Comparison of ENCODE assay signal across 13 cellular contexts in the genomic region with DNA sequence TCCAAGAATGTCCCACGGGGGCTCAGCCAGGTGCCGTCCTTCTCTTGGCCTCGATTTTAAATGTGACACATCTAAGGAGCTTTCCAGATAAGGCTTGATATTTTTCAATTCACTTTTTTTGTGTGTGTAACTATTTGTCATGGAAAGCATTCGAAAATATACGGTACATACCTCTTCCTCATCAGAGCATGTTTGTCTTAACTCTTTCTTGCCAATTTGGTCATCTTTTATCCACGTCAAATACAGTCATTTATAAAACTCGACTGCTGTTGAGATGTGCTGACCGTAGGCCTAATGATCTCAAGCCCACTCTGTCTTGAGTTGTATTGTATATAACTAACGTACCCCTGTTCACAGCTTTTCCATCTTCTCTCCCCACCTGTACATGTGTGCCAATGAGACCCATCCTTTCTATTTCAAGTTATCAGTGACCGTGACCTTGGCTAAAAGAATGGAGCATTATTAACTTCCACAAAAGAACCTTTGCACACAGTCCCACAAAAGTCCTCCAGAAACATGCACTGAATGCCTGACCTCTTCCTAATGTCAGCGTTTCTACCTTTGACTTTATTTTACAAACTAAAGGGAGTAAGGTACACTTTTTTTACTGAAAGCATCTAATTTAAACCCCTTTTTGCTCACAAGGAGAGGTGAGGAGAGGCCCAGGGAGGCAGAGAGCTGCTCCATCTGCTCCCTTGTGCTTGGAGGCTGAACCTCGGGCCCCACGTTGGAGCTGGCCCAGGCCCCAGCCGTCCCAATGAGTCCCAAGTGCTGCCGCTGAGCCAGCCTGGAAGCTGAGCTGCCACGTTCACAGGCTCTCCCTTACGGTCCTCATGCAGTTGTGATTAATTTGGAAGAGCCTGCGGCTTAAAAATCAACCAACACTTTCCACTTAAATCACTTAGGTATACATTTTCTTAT.
DNase-seq lines count a peak whose midpoint lies in the region; ATAC-seq, FAIRE-seq and TF ChIP-seq lines count a peak whose summit lies in the region.
"Had no signal": no experiment of that assay in that cellular context is flagged by ENCODE, and none has a peak within 500 bp of the region (broad histone marks: within the 10 kb centered on the region; RNA-seq: fewer than 3 reads in every experiment).

No MANE protein-coding gene starts in this region.

- no peak overlapping the region for H3K18ac ChIP-seq in H1 (ENCODE audit: extremely low read depth, low read length)

- H3K9me3 ChIP-seq in H1 (ENCODE audit: insufficient read depth in 2 of 2, low read depth in 1 of 2, low read length in 1 of 2) (peaks cover 0 to 7% of the 10 kb centered on the region in 2 experiments; a peak in 1 of 4 replicates), mesodermal cell (ENCODE audit: control insufficient read depth, low read length) (peaks cover 19% of the 10 kb centered on the region), upper lobe of left lung (no peaks in the 10 kb centered on the region), T-helper 17 cell (ENCODE audit: control insufficient read depth, low read length, poor library complexity, severe bottlenecking) (no peaks in the 10 kb centered on the region)

- H3K27ac ChIP-seq in H1 (ENCODE audit: low read depth, low read length) (no peak overlapping the region), mesodermal cell (ENCODE audit: low read depth, low read length, severe bottlenecking) (peak overlapping the region; percentile 36), upper lobe of left lung (peak overlapping the region in 3 of 4 donors; percentile 22 to 49 (median 48)), foreskin keratinocyte (no peak overlapping the region)

- H3K4me3 ChIP-seq in H1 (ENCODE audit: extremely low read depth in 1 of 4, insufficient read depth in 2 of 4, low read depth in 3 of 4, low read length in 4 of 4): no peak overlapping the region
- H3K4me3 ChIP-seq in mesodermal cell (ENCODE audit: extremely low read depth, insufficient read depth, low read length, poor library complexity, severe bottlenecking): no peak overlapping the region
- H3K4me3 ChIP-seq in upper lobe of left lung: no peak overlapping the region

- peaks cover 0 to 9% (median 4%) of the 10 kb centered on the region in 4 experiments; a peak in 3 of 8 replicates for H3K36me3 ChIP-seq in H1 (ENCODE audit: control insufficient read depth in 2 of 4, insufficient read depth in 4 of 4, low read length in 3 of 4)
- H3K36me3 ChIP-seq in mesodermal cell (ENCODE audit: control insufficient read depth, insufficient read depth, low read length): peaks cover 25% of the 10 kb centered on the region
- H3K36me3 ChIP-seq in upper lobe of left lung: peaks cover 0 to 22% (median 14%) of the 10 kb centered on the region in 4 donors

- H3K23ac ChIP-seq in H1 (ENCODE audit: insufficient read length): no peak overlapping the region

- no peak overlapping the region for H2BK15ac ChIP-seq in H1 (ENCODE audit: low read length)

- H3K79me2 ChIP-seq in H1 (ENCODE audit: control insufficient read depth in 1 of 2, insufficient read depth in 2 of 2, low read length in 2 of 2): no peaks in the 10 kb centered on the region

- no peak overlapping the region for H3K14ac ChIP-seq in H1 (ENCODE audit: insufficient read length)

- peak overlapping the region; percentile 78; the same call in 1 of the 2 replicates for H4K8ac ChIP-seq in H1 (ENCODE audit: extremely low read depth, insufficient read depth, low read length)

- no peak overlapping the region for H4K91ac ChIP-seq in H1 (replicated peaks; ENCODE audit: insufficient read length, low read length)

- no peak overlapping the region for H2BK20ac ChIP-seq in H1 (ENCODE audit: low read length)

- no peak overlapping the region for H2BK120ac ChIP-seq in H1 (replicated peaks; ENCODE audit: low read depth, low read length)

- H3K4ac ChIP-seq in H1 (replicated peaks; ENCODE audit: insufficient read length, low read depth, low read length): no peak overlapping the region

- H3K27me3 ChIP-seq in H1 (replicated peaks in 1 of 4; ENCODE audit: control insufficient read depth in 3 of 4, extremely low read depth in 1 of 4, insufficient read depth in 3 of 4, low read length in 3 of 4): 0 out of 7 replicates have a peak, but pooled peaks cover 0 to 2% (median 0%) of the 10 kb centered on the region in 4 experiments
- no peaks in the 10 kb centered on the region for H3K27me3 ChIP-seq in upper lobe of left lung
- no peaks in the 10 kb centered on the region for H3K27me3 ChIP-seq in foreskin keratinocyte

- H3K36me3 Mint-ChIP-seq in T-helper 17 cell (ENCODE audit: low read depth): peaks cover 4% of the 10 kb centered on the region

- peaks cover 2% of the 10 kb centered on the region for H3K4me1 Mint-ChIP-seq in T-helper 17 cell

- H2BK12ac ChIP-seq in H1 (ENCODE audit: low read depth, low read length): no peak overlapping the region

- no peaks in the 10 kb centered on the region for H3K4me1 ChIP-seq in H1 (replicated peaks in 1 of 4; ENCODE audit: control insufficient read depth in 3 of 4, insufficient read depth in 4 of 4, low read length in 3 of 4)
- H3K4me1 ChIP-seq in mesodermal cell (ENCODE audit: control insufficient read depth, insufficient read depth, low read length, poor library complexity, severe bottlenecking): no peaks in the 10 kb centered on the region
- H3K4me1 ChIP-seq in upper lobe of left lung: peaks cover 0 to 4% (median 3%) of the 10 kb centered on the region in 4 donors
- no peaks in the 10 kb centered on the region for H3K4me1 ChIP-seq in foreskin keratinocyte

- no peak for FAIRE-seq in H1 (lab: Jason Lieb, UNC)

- TF ChIP-seq CTCF in H1 (IDR thresholded peaks at IDR 0.05; ENCODE audit: control extremely low read depth in 1 of 3, insufficient read depth in 1 of 3, low read depth in 1 of 3, low read length in 3 of 3): no peak
- TF ChIP-seq CTCF in upper lobe of left lung (IDR thresholded peaks at IDR 0.05): no peak
- TF ChIP-seq CTCF in foreskin keratinocyte (conservative IDR thresholded peaks at IDR 0.05): no peak

- CTCF ChIA-PET in H1 (lab: Charles Lee; ENCODE audit: partially characterized antibody): interaction anchor here (0.9 to 1.8 kb wide), 4 partner anchors 26 to 183 kb away, joined by 3 to 10 read pairs (median 4); no protein-coding TSS in a partner anchor

- H3K79me1 ChIP-seq in H1 (ENCODE audit: low read depth, low read length): no peaks in the 10 kb centered on the region

- H3K9ac ChIP-seq in H1 (replicated peaks in 1 of 4; ENCODE audit: extremely low read depth in 1 of 4, low read depth in 3 of 4, low read length in 3 of 4): no peak overlapping the region

- no peaks in the 10 kb centered on the region for H3K23me2 ChIP-seq in H1 (ENCODE audit: low read depth, low read length)

- H2AFZ ChIP-seq in H1 (ENCODE audit: low read length): no peak overlapping the region

- WGBS in H1 (ENCODE audit: extremely low coverage in 1 of 2, insufficient coverage in 1 of 2, insufficient read length in 1 of 2, insufficient replicate concordance in 2 of 2, low coverage in 1 of 2, low lambda C conversion rate in 2 of 2, missing lambda C conversion rate in 1 of 2), 2 experiments: 84% methylated on average over 18 of the region's 18 CpGs; no CpG with 5 or more reads in 1 of the 2 experiments
- WGBS in mesodermal cell (ENCODE audit: insufficient coverage in 2 of 2), 2 experiments: 85 to 90% methylated on average over 9 to 10 of the region's 18 CpGs
- 63 to 72% methylated on average over 18 of the region's 18 CpGs for WGBS in upper lobe of left lung, 2 donors

- TF ChIP-seq POLR2A in H1 (IDR thresholded peaks at IDR 0.05; ENCODE audit: control extremely low read depth in 1 of 2, low read depth in 2 of 2, low read length in 2 of 2) (no peak), upper lobe of left lung (IDR thresholded peaks at IDR 0.05) (no peak)

- no peak for TF ChIP-seq RAD21 in H1 (IDR thresholded peaks at IDR 0.05 in 1 of 2, conservative IDR thresholded peaks at IDR 0.05 in 1 of 2; ENCODE audit: low read depth in 2 of 2, low read length in 2 of 2)

- H3K27ac Mint-ChIP-seq in T-helper 17 cell: no peak overlapping the region

- no peak overlapping the region for H3K4me3 Mint-ChIP-seq in T-helper 17 cell

- no peaks in the 10 kb centered on the region for H4K20me1 ChIP-seq in H1 (replicated peaks in 1 of 2; ENCODE audit: control insufficient read depth in 1 of 2, insufficient read depth in 2 of 2, low read length in 2 of 2)

- TF ChIP-seq EP300 in H1 (IDR thresholded peaks at IDR 0.05; ENCODE audit: borderline replicate concordance in 1 of 2, low read depth in 2 of 2, low read length in 2 of 2) (no peak), upper lobe of left lung (IDR thresholded peaks at IDR 0.05) (no peak)

- no peak overlapping the region for H2BK5ac ChIP-seq in H1 (ENCODE audit: low read depth, low read length)

- H4K5ac ChIP-seq in H1 (ENCODE audit: insufficient read length, low read depth, low read length): no peak overlapping the region

- H2AK5ac ChIP-seq in H1 (ENCODE audit: low read depth, low read length): no peak overlapping the region

- POLR2A ChIA-PET in H1 (lab: Charles Lee; ENCODE audit: partially characterized antibody): no interaction called here

- DNase-seq in NCI-H2171 treated with DMSO at 0.1 percent for 48 hours (lab: John Stamatoyannopoulos, UW): peak; percentile 51
- no peak for DNase-seq in NCI-H2171 (lab: John Stamatoyannopoulos, UW)
- peak in 1 of 2 experiments; percentile 30 for DNase-seq in H1 (ENCODE audit: low read depth in 1 of 2, low spot score in 2 of 2)
- peak in 1 of 2 donors; percentile 61 for DNase-seq in upper lobe of left lung
- no peak for DNase-seq in T-helper 17 cell
- DNase-seq in foreskin keratinocyte: no peak
- no peak for DNase-seq in SKM-1 (lab: John Stamatoyannopoulos, UW; ENCODE audit: unreplicated experiment)
- DNase-seq: ACHN; activated effector memory CD4-positive, alpha-beta T cell treated with anti-CD3 and anti-CD28 coated beads, Interleukin-2, amount 50 U/mL, for 16 hours; effector CD8-positive, alpha-beta T cell; PC-3 had no signal

- no peak overlapping the region for H3K4me2 ChIP-seq in H1 (ENCODE audit: insufficient read depth in 1 of 2, low read depth in 2 of 2, low read length in 2 of 2)

- no peak overlapping the region for H3K56ac ChIP-seq in H1 (replicated peaks; ENCODE audit: insufficient read length, low read depth, low read length)

- peak in 1 of 2 donors; percentile 52 for ATAC-seq in upper lobe of left lung (ENCODE audit: low FRiP score in 2 of 2)
- ATAC-seq in T-helper 17 cell: no peak
- ATAC-seq in foreskin keratinocyte: no peak
- ATAC-seq: HCT116, PC-3 had no signal

- no peaks in the 10 kb centered on the region for H3K27me3 Mint-ChIP-seq in T-helper 17 cell

TF ChIP-seq in H1, 55 proteins besides CTCF, POLR2A, EP300 and RAD21 (continues in another document):
- TF ChIP-seq, protein P1, sequence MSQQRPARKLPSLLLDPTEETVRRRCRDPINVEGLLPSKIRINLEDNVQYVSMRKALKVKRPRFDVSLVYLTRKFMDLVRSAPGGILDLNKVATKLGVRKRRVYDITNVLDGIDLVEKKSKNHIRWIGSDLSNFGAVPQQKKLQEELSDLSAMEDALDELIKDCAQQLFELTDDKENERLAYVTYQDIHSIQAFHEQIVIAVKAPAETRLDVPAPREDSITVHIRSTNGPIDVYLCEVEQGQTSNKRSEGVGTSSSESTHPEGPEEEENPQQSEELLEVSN (IDR thresholded peaks at IDR 0.05): no peak
- no peak for TF ChIP-seq JUND (IDR thresholded peaks at IDR 0.05; ENCODE audit: low read length)
- no peak for TF ChIP-seq RNF2 (IDR thresholded peaks at IDR 0.05; ENCODE audit: borderline replicate concordance, low read depth, low read length, missing control alignments, poor library complexity, severe bottlenecking)
- TF ChIP-seq ASH2L (IDR thresholded peaks at IDR 0.05; ENCODE audit: low read length): no peak

Comparison
In these comparisons a context has a peak if more than half of its experiments do, and no peak if none do; other contexts are left out.
1. H3K27ac ChIP-seq: peak in mesodermal cell (single experiment) and upper lobe of left lung (3 of 4); none in H1 (single experiment) and foreskin keratinocyte (single experiment).